ENCODE assay signal across 8 cellular contexts in the genomic region with DNA sequence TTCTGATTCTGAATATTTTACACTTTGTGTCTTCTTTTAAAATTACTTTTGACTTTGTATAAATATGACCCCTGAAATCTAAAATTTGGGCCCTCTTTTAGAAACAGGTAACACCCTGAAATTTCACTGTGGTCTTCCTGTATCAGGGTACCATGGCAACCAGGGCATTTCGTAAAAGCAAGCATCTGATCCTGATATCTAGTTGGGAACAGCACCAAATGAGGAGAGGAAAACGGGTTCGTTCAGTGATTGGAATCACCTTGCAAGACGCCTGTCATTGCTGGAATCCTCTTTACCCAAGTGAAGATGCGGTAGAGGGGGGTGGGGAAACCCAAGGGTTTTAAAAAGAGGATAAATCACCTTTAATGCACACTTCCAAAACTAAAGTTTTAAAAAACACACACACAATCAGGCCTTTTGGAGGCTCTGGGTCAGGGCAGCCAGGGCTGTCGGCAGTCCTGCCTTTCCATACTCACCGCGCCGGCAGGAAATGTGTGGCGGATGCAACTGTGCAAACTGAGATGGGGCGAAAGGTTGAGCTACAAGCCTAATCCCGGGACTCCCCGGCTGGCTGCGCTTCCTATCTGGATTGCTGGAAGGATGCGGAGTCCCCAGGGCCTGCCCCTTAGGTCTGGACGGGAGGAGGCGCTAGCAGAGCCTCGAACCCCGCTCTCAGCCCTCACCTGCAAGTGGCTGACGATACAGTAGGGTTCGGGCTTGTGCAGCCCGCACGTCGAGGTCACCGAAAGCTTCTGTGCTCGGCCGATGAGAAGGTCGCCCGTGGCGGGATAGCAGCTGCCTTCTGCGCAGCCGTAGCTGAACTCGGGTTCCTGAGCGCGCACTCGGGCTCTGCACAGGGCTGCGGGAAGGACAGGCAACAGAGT. TPM values are rescaled to one million over a fixed set of nuclear protein-coding genes. Genes with fewer than 3 reads are reported as not detected.
DNase-seq lines count a peak whose midpoint lies in the region; ATAC-seq, FAIRE-seq and TF ChIP-seq lines count a peak whose summit lies in the region.

No MANE protein-coding gene starts in this region.

- DNase-seq in D341Med (ENCODE audit: low spot score), result peak; percentile 80
- DNase-seq in RKO (ENCODE audit: low spot score), result peak; percentile 49
- peak; percentile 83 for DNase-seq in endothelial cell (ENCODE audit: low spot score)
- no peak for DNase-seq in H54 (ENCODE audit: insufficient read length, low spot score)
- no peak for DNase-seq in SHP77 treated with DMSO at 0.1 percent for 48 hours (lab: John Stamatoyannopoulos, UW)
- DNase-seq in GM10248 (ENCODE audit: extremely low spot score), result no peak

- peak overlapping the region; percentile 99 for H3K27ac Mint-ChIP-seq in endothelial cell (ENCODE audit: unreplicated experiment)

- CTCF ChIA-PET in GM10248 (lab: Yijun Ruan, JAX), result no interaction called here

- H3K27me3 ChIP-seq in muscle layer of duodenum (ENCODE audit: low read depth, low read length), result peaks cover 4% of the 10 kb centered on the region

- TF ChIP-seq CTCF in endothelial cell (IDR thresholded peaks at IDR 0.05; ENCODE audit: unreplicated experiment), result no peak
- no peak for TF ChIP-seq CTCF in GM10248 (IDR thresholded peaks at IDR 0.05; ENCODE audit: control extremely low read depth, extremely low read depth, low read depth, missing control alignments)

- peaks cover 55% of the 10 kb centered on the region for H3K4me1 Mint-ChIP-seq in endothelial cell (ENCODE audit: unreplicated experiment)

- H3K27me3 Mint-ChIP-seq in endothelial cell (ENCODE audit: unreplicated experiment), result peaks cover 14% of the 10 kb centered on the region

- H3K27ac ChIP-seq in muscle layer of duodenum (ENCODE audit: low read length), result peak overlapping the region; percentile 82

- peak overlapping the region; percentile 95 for H3K4me3 Mint-ChIP-seq in endothelial cell (ENCODE audit: unreplicated experiment)

- H3K36me3 Mint-ChIP-seq in endothelial cell (ENCODE audit: low read depth, unreplicated experiment), result peaks cover 20% of the 10 kb centered on the region

- POLR2A ChIA-PET in GM10248 (lab: Yijun Ruan, JAX), result no interaction called here

- no peaks in the 10 kb centered on the region for H3K9me3 Mint-ChIP-seq in endothelial cell (ENCODE audit: unreplicated experiment)

- FAIRE-seq in H54 (lab: Jason Lieb, UNC), result no peak

- TF ChIP-seq POLR2A in H54 (IDR thresholded peaks at IDR 0.05; ENCODE audit: low read depth, low read length), result no peak

- no peaks in the 10 kb centered on the region for H3K36me3 ChIP-seq in muscle layer of duodenum (ENCODE audit: control insufficient read depth in 1 of 2, insufficient read depth in 2 of 2, low read length in 2 of 2)

- ATAC-seq in GM21447 (IDR thresholded peaks at IDR 0.05; ENCODE audit: unreplicated experiment), result no peak

- peak overlapping the region; percentile 78 to 86 for H3K4me3 ChIP-seq in muscle layer of duodenum (ENCODE audit: low read depth in 1 of 2, low read length in 2 of 2)

- H3K4me1 ChIP-seq in muscle layer of duodenum (ENCODE audit: control insufficient read depth in 1 of 2, insufficient read depth in 2 of 2, low read length in 2 of 2), result peaks cover 8 to 22% of the 10 kb centered on the region in 2 donors

- no peaks in the 10 kb centered on the region for H3K9me3 ChIP-seq in muscle layer of duodenum (ENCODE audit: control insufficient read depth in 1 of 2, low read length in 2 of 2)

RNA-seq across cellular contexts. Expression of a gene that starts 1.8 kb away (rescaled TPM):
- total RNA-seq in endothelial cell (ENCODE audit: unreplicated experiment), result 453 TPM

Comparison
In these comparisons a context has a peak if more than half of its experiments do, and no peak if none do; other contexts are left out.
1. DNase-seq: peak in D341Med (single experiment), RKO (single experiment) and endothelial cell (single experiment); none in H54 (single experiment), SHP77 treated with DMSO at 0.1 percent for 48 hours (single experiment) and GM10248 (single experiment).